Comparison of ENCODE assay signal across 11 cellular contexts in genomic region chr9:92638621-92639101, GRCh38. TPM values are rescaled to one million over a fixed set of nuclear protein-coding genes. Genes with fewer than 3 reads are reported as not detected.
A peak's percentile ranks its signal among the peaks of the same experiment; 100 is the strongest.
DNase-seq lines count a peak whose midpoint lies in the region; TF ChIP-seq lines count a peak whose summit lies in the region.
"Had no signal": no experiment of that assay in that cellular context is flagged by ENCODE, and none has a peak within 500 bp of the region (broad histone marks: within the 10 kb centered on the region; RNA-seq: fewer than 3 reads in every experiment).

No MANE protein-coding gene starts in this region.

- H3K9ac ChIP-seq in neuronal stem cell (ENCODE audit: low read depth, low read length, poor library complexity) = no peak overlapping the region

- no peak for TF ChIP-seq EP300 in sigmoid colon (IDR thresholded peaks at IDR 0.05)

- no peak for TF ChIP-seq CTCF in coronary artery (IDR thresholded peaks at IDR 0.05)
- no peak for TF ChIP-seq CTCF in sigmoid colon (IDR thresholded peaks at IDR 0.05)

- H3K4me1 ChIP-seq in sigmoid colon (peaks cover 0 to 15% (median 5%) of the 10 kb centered on the region in 4 donors), neuronal stem cell (ENCODE audit: control insufficient read depth in 2 of 2, insufficient read depth in 1 of 2, low read depth in 1 of 2, low read length in 2 of 2) (no peaks in the 10 kb centered on the region)

- H2BK15ac ChIP-seq in neuronal stem cell (ENCODE audit: low read length) = no peak overlapping the region

- peaks cover 3% of the 10 kb centered on the region for H3K79me1 ChIP-seq in neuronal stem cell (ENCODE audit: low read depth, low read length)

- DNase-seq in activated CD8-positive, alpha-beta memory T cell treated with anti-CD3 and anti-CD28 coated beads, Interleukin-2, amount 50 U/mL, for 48 hours = peak; percentile 35
- no peak for DNase-seq in activated CD8-positive, alpha-beta memory T cell treated with anti-CD3 and anti-CD28 coated beads, Interleukin-2, amount 50 U/mL, for 4 hours
- DNase-seq in coronary artery (ENCODE audit: low spot score) (peak; percentile 40), sigmoid colon (peak; percentile 60), ureter (ENCODE audit: low spot score) (peak; percentile 31), NCI-H1436 treated with DMSO at 0.1 percent for 48 hours (lab: John Stamatoyannopoulos, UW) (no peak), neuronal stem cell (ENCODE audit: low spot score) (no peak), GM03348 (ENCODE audit: low spot score) (no peak)
- DNase-seq: GF-D8, NCI-H1048, NCI-H446 had no signal

- no peak overlapping the region for H3K18ac ChIP-seq in neuronal stem cell (ENCODE audit: low read length)

- WGBS in sigmoid colon, 2 donors = 84 to 91% methylated on average over 5 of the region's 5 CpGs
- WGBS in neuronal stem cell (ENCODE audit: extremely low coverage in 2 of 2, insufficient read length in 2 of 2, insufficient replicate concordance in 1 of 2), 2 donors = no CpG with 5 or more reads among the region's 5 CpGs

- H3K9me3 ChIP-seq in sigmoid colon (no peaks in the 10 kb centered on the region), neuronal stem cell (replicated peaks in 1 of 2; ENCODE audit: control insufficient read depth in 2 of 2, insufficient read depth in 1 of 2, low read depth in 1 of 2, low read length in 2 of 2) (no peaks in the 10 kb centered on the region)

- no peak overlapping the region for H3K27ac ChIP-seq in coronary artery
- H3K27ac ChIP-seq in sigmoid colon = no peak overlapping the region
- H3K27ac ChIP-seq in neuronal stem cell (replicated peaks; ENCODE audit: low read length) = no peak overlapping the region

- H2AFZ ChIP-seq in neuronal stem cell (ENCODE audit: low read length) = no peak overlapping the region

- no peak overlapping the region for H3K4me2 ChIP-seq in neuronal stem cell (ENCODE audit: insufficient read depth, low read length, poor library complexity, severe bottlenecking)

- no peak overlapping the region for H3K23ac ChIP-seq in neuronal stem cell (ENCODE audit: low read depth, low read length, poor library complexity)

- H3K27me3 ChIP-seq in sigmoid colon (no peaks in the 10 kb centered on the region), neuronal stem cell (ENCODE audit: control insufficient read depth in 3 of 3, insufficient read depth in 3 of 3, low read depth in 1 of 3, low read length in 3 of 3) (no peaks in the 10 kb centered on the region)

- no peak overlapping the region for H2BK12ac ChIP-seq in neuronal stem cell (ENCODE audit: low read length)

- H3K4ac ChIP-seq in neuronal stem cell (ENCODE audit: low read length) = no peak overlapping the region

- H2BK120ac ChIP-seq in neuronal stem cell (ENCODE audit: low read depth, low read length) = no peak overlapping the region

- intact Hi-C loops in sigmoid colon (cut with DNase I) = loop anchor here (10.0 kb wide), 1 partner anchor 504 kb away; no protein-coding TSS in a partner anchor

- no peak overlapping the region for H4K91ac ChIP-seq in neuronal stem cell (ENCODE audit: low read depth, low read length, poor library complexity)

- TF ChIP-seq POLR2A in sigmoid colon (IDR thresholded peaks at IDR 0.05) = no peak

- H4K8ac ChIP-seq in neuronal stem cell (ENCODE audit: low read depth, low read length) = no peak overlapping the region

- H3K4me3 ChIP-seq in coronary artery (no peak overlapping the region), sigmoid colon (no peak overlapping the region), neuronal stem cell (ENCODE audit: low read length in 2 of 2) (no peak overlapping the region)

- H3K14ac ChIP-seq in neuronal stem cell (ENCODE audit: low read length) = no peak overlapping the region

- H2AK5ac ChIP-seq in neuronal stem cell (ENCODE audit: low read depth, low read length) = no peak overlapping the region

- H3K36me3 ChIP-seq in sigmoid colon = peaks cover 21 to 88% (median 50%) of the 10 kb centered on the region in 4 donors
- H3K36me3 ChIP-seq in neuronal stem cell (replicated peaks in 1 of 2; ENCODE audit: control insufficient read depth in 2 of 2, insufficient read depth in 2 of 2, low read length in 2 of 2) = peaks cover 35 to 82% of the 10 kb centered on the region in 2 donors

- no peak overlapping the region for H2BK5ac ChIP-seq in neuronal stem cell (ENCODE audit: low read length)

RNA-seq across cellular contexts. Expression of gene IPPK, which starts 31.3 kb away (rescaled TPM):
- total RNA-seq in sigmoid colon (10 to 100 TPM in 1 of 4 donors, 1 to 10 TPM in 3; 5.7 to 12.5 (median 6.9) TPM), ureter (11.9 TPM)
- polyA plus RNA-seq in sigmoid colon = 1 to 10 TPM; 3.6 to 7.8 (median 4.4) TPM
- 4.8 TPM for polyA plus RNA-seq in neuronal stem cell (2013, experiment 1 of 2)
- 4.2 TPM for polyA plus RNA-seq in neuronal stem cell (2013, experiment 2 of 2)

Comparison
In these comparisons a context has a peak if more than half of its experiments do, and no peak if none do; other contexts are left out.
1. DNase-seq: peak in activated CD8-positive, alpha-beta memory T cell treated with anti-CD3 and anti-CD28 coated beads, Interleukin-2, amount 50 U/mL, for 48 hours (single experiment), coronary artery (single experiment), sigmoid colon (single experiment) and ureter (single experiment); none in activated CD8-positive, alpha-beta memory T cell treated with anti-CD3 and anti-CD28 coated beads, Interleukin-2, amount 50 U/mL, for 4 hours (single experiment), NCI-H1436 treated with DMSO at 0.1 percent for 48 hours (single experiment), neuronal stem cell (single experiment) and GM03348 (single experiment).